ENCODE assay signal across 18 cellular contexts in the genomic region with DNA sequence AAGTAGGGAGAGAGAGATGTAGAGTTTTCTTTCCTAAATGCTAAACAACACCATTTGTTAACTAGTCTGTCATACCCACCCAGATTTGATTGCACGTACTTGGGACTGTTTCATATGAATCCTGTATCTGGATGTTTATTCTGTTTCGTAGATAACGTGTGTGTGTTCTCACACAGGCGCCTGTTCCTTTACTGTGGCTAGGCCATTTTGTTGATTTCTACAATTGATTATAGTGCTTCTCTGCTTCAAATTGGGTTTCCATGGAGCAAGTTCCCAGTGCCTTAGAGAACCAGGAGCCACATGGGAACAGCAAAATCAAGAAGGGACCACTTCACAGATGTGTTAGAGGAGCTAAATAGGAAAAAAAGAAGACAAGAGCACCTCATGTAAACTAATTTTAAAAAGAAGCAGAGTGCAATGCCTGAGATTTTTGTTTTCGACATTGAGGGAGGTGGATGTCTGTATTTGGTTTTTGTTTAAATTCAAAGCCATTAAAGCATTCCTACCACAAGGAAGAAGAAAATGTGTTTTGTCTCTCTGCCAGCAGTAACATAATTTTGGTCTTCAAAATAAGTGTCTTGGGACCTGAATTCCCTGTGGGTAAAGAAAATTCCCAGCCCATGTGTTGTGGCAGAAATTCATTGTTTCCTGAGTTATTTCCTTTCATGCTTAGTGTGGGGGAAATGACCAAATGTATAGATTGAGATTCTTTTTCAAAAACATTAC.
DNase-seq lines count a peak whose midpoint lies in the region; TF ChIP-seq lines count a peak whose summit lies in the region.
"Had no signal": no experiment of that assay in that cellular context is flagged by ENCODE, and none has a peak within 500 bp of the region (broad histone marks: within the 10 kb centered on the region; RNA-seq: fewer than 3 reads in every experiment).

No MANE protein-coding gene starts in this region.

- H3K4me3 ChIP-seq in transverse colon (no peak overlapping the region), sigmoid colon (no peak overlapping the region)
- H3K4me3 ChIP-seq: breast epithelium, psoas muscle had no signal

- H3K36me3 Mint-ChIP-seq in brain (peaks cover 9% of the 10 kb centered on the region), glutamatergic neuron (ENCODE audit: unreplicated experiment) (no peaks in the 10 kb centered on the region)

- intact Hi-C loops in transverse colon (cut with DNase I; ENCODE audit: low total_unique reads) (no loop called here), sigmoid colon (cut with DNase I) (no loop called here)

- no peak overlapping the region for H3K4me3 Mint-ChIP-seq in brain
- H3K4me3 Mint-ChIP-seq in glutamatergic neuron (ENCODE audit: unreplicated experiment), result peak overlapping the region; percentile 61

- peaks cover 4% of the 10 kb centered on the region for H3K27me3 Mint-ChIP-seq in brain
- no peaks in the 10 kb centered on the region for H3K27me3 Mint-ChIP-seq in glutamatergic neuron (ENCODE audit: unreplicated experiment)

- in situ Hi-C loops in transverse colon (cut with MboI; ENCODE audit: low pct_ligation_motif_present in 1 of 4, low pct_unique_long_range_greater_than_20kb in 1 of 4, low sequenced_read_pairs in 3 of 4), result no loop called here

- 41 to 51% methylated on average over 5 of the region's 5 CpGs for WGBS in transverse colon (ENCODE audit: low coverage in 1 of 2), 2 donors
- WGBS in sigmoid colon, 2 donors, result 16 to 66% methylated on average over 5 of the region's 5 CpGs

- H3K27ac ChIP-seq in transverse colon, result peak overlapping the region in 3 of 4 donors; percentile 36 to 66 (median 54)
- H3K27ac ChIP-seq in sigmoid colon, result no peak overlapping the region
- H3K27ac ChIP-seq: 22Rv1, breast epithelium, foreskin keratinocyte, psoas muscle had no signal

- TF ChIP-seq POLR2A in transverse colon (IDR thresholded peaks at IDR 0.05) (no peak), sigmoid colon (IDR thresholded peaks at IDR 0.05) (no peak)

- H3K9me3 Mint-ChIP-seq in brain, result no peaks in the 10 kb centered on the region
- no peaks in the 10 kb centered on the region for H3K9me3 Mint-ChIP-seq in glutamatergic neuron (ENCODE audit: unreplicated experiment)

- H3K36me3 ChIP-seq in transverse colon (no peaks in the 10 kb centered on the region), sigmoid colon (no peaks in the 10 kb centered on the region)
- H3K36me3 ChIP-seq: breast epithelium had no signal

- DNase-seq in NCI-H2171 treated with DMSO at 0.1 percent for 48 hours (lab: John Stamatoyannopoulos, UW) (peak; percentile 52), NCI-H2171 (lab: John Stamatoyannopoulos, UW) (no peak), glutamatergic neuron (no peak), transverse colon (no peak), sigmoid colon (no peak), SIG-M5 (lab: John Stamatoyannopoulos, UW) (no peak)
- DNase-seq in stimulated activated CD4-positive, alpha-beta T cell treated with anti-CD3 and anti-CD28 coated beads, Interleukin-2, amount 100 ng/mL, for 48 hours, result no peak
- DNase-seq: activated naive CD4-positive, alpha-beta T cell treated with Interleukin-2 at 50 U/mL for 16 hours; DMS153; foreskin keratinocyte; mesendoderm; NCI-H1436; NCI-H446; psoas muscle; RPMI8226 had no signal

- no peaks in the 10 kb centered on the region for H3K27me3 ChIP-seq in transverse colon
- H3K27me3 ChIP-seq in sigmoid colon, result no peaks in the 10 kb centered on the region
- H3K27me3 ChIP-seq: breast epithelium, foreskin keratinocyte had no signal

- H3K9me3 ChIP-seq in transverse colon (no peaks in the 10 kb centered on the region), sigmoid colon (no peaks in the 10 kb centered on the region)
- H3K9me3 ChIP-seq: breast epithelium, psoas muscle had no signal

- peak overlapping the region in 4 of 5 experiments; percentile 13 to 35 (median 18) for H3K27ac Mint-ChIP-seq in brain
- peak overlapping the region; percentile 56 for H3K27ac Mint-ChIP-seq in glutamatergic neuron (ENCODE audit: unreplicated experiment)

- TF ChIP-seq EP300 in transverse colon (IDR thresholded peaks at IDR 0.05; ENCODE audit: low read depth) (no peak), sigmoid colon (IDR thresholded peaks at IDR 0.05) (no peak)

- H3K4me1 Mint-ChIP-seq in brain (peaks cover 31% of the 10 kb centered on the region), glutamatergic neuron (ENCODE audit: low read depth, unreplicated experiment) (peaks cover 21% of the 10 kb centered on the region)

- no peak for TF ChIP-seq CTCF in brain (conservative IDR thresholded peaks at IDR 0.05)
- no peak for TF ChIP-seq CTCF in glutamatergic neuron (IDR thresholded peaks at IDR 0.05; ENCODE audit: partially characterized antibody, unreplicated experiment)
- no peak for TF ChIP-seq CTCF in transverse colon (IDR thresholded peaks at IDR 0.05)
- no peak for TF ChIP-seq CTCF in sigmoid colon (IDR thresholded peaks at IDR 0.05)

- peaks cover 11 to 42% (median 38%) of the 10 kb centered on the region in 4 donors for H3K4me1 ChIP-seq in transverse colon
- peaks cover 0 to 27% (median 15%) of the 10 kb centered on the region in 4 donors for H3K4me1 ChIP-seq in sigmoid colon
- H3K4me1 ChIP-seq: breast epithelium had no signal

Comparison
In these comparisons a context has a peak if more than half of its experiments do, and no peak if none do; other contexts are left out.
1. H3K27ac ChIP-seq: peak in transverse colon (3 of 4); none in sigmoid colon (0 of 4).